8 cellular contexts compared by ENCODE assay signal in genomic region chrX:119391279-119391678, GRCh38. TPM values are rescaled to one million over a fixed set of nuclear protein-coding genes. Genes with fewer than 3 reads are reported as not detected.
DNase-seq lines count a peak whose midpoint lies in the region; TF ChIP-seq lines count a peak whose summit lies in the region.

No MANE protein-coding gene starts in this region.

- peaks cover 0 to 5% (median 1%) of the 10 kb centered on the region in 3 donors for H3K27me3 Mint-ChIP-seq in immature natural killer cell (ENCODE audit: low read depth in 3 of 3)

- TF ChIP-seq CTCF in AG09319 (IDR thresholded peaks at IDR 0.05; ENCODE audit: low read depth, low read length) (peak; percentile 44), GM12865 (IDR thresholded peaks at IDR 0.05; ENCODE audit: insufficient read depth, low read depth, low read length, missing control alignments) (peak; percentile 12), Peyer's patch (IDR thresholded peaks at IDR 0.05) (peak in 4 of 6 experiments; percentile 25 to 59 (median 56)), foreskin fibroblast (IDR thresholded peaks at IDR 0.05; ENCODE audit: low read depth, low read length) (peak; percentile 20)

- no peaks in the 10 kb centered on the region for H3K4me1 Mint-ChIP-seq in immature natural killer cell

- H3K4me3 ChIP-seq in GM12865 (ENCODE audit: low read depth, low read length) (no peak overlapping the region), Peyer's patch (no peak overlapping the region), foreskin fibroblast (ENCODE audit: low read depth in 1 of 2, low read length in 2 of 2) (no peak overlapping the region)

- H3K4me1 ChIP-seq in Peyer's patch: no peaks in the 10 kb centered on the region

- H3K27me3 ChIP-seq in Peyer's patch: no peaks in the 10 kb centered on the region

- H3K36me3 ChIP-seq in Peyer's patch: no peaks in the 10 kb centered on the region

- H3K4me3 Mint-ChIP-seq in immature natural killer cell: no peak overlapping the region

- TF ChIP-seq POLR2A in Peyer's patch (IDR thresholded peaks at IDR 0.05): no peak

- H3K36me3 Mint-ChIP-seq in immature natural killer cell: no peaks in the 10 kb centered on the region

- H3K27ac ChIP-seq in Peyer's patch: no peak overlapping the region

- no peaks in the 10 kb centered on the region for H3K9me3 ChIP-seq in Peyer's patch

- no peaks in the 10 kb centered on the region for H3K9me3 Mint-ChIP-seq in immature natural killer cell

- DNase-seq in AG09319 (ENCODE audit: extremely low read depth, low read depth): no peak
- peak; percentile 15 for DNase-seq in GM12865 (ENCODE audit: low read depth)
- DNase-seq in Peyer's patch: peak in 1 of 3 donors; percentile 62
- peak in 1 of 2 donors; percentile 60 for DNase-seq in foreskin fibroblast
- no peak for DNase-seq in dedifferentiated amniotic fluid mesenchymal stem cell (ENCODE audit: extremely low spot score)
- no peak for DNase-seq in immature natural killer cell
- DNase-seq in retina: no peak
- no peak for DNase-seq in effector CD8-positive, alpha-beta T cell (lab: John Stamatoyannopoulos, UW)

- H3K27ac Mint-ChIP-seq in immature natural killer cell: no peak overlapping the region

RNA-seq across cellular contexts. Expression of gene SLC25A43, which starts 7.9 kb away (rescaled TPM):
- 10 to 100 TPM; 23.1 to 31.1 (median 27.6) TPM for total RNA-seq in Peyer's patch
- polyA plus RNA-seq in immature natural killer cell: 10 to 100 TPM in 2 of 3 donors, 1 to 10 TPM in 1; 6.1 to 12.6 (median 10.7) TPM
